In genomic region chr15:99167201-99167600, GRCh38 we compare ENCODE assay signal across 19 cellular contexts.
DNase-seq lines count a peak whose midpoint lies in the region; TF ChIP-seq lines count a peak whose summit lies in the region.
"Had no signal": no experiment of that assay in that cellular context is flagged by ENCODE, and none has a peak within 500 bp of the region (broad histone marks: within the 10 kb centered on the region; RNA-seq: fewer than 3 reads in every experiment).

No MANE protein-coding gene starts in this region.

- H3K79me1 ChIP-seq in mesendoderm (ENCODE audit: low read length): no peaks in the 10 kb centered on the region

- H3K4me3 Mint-ChIP-seq in chondrocyte (ENCODE audit: unreplicated experiment) (no peak overlapping the region), osteocyte (ENCODE audit: unreplicated experiment) (no peak overlapping the region), endodermal cell (no peak overlapping the region)
- H3K4me3 Mint-ChIP-seq: activated naive CD8-positive, alpha-beta T cell; B cell; natural killer cell treated with Interleukin-12 subunit alpha and Interleukin-12 subunit beta and Interleukin-15 and Interleukin-18, amount 100 ng/mL, for 72 hours; stimulated activated memory B cell treated with anti-CD40 and anti-IgM and Interleukin-4, amounts not matched to agents 10 μg/mL and 1 μg/mL and 100 μg/mL, for 72 hours had no signal

- H3K27me3 Mint-ChIP-seq in chondrocyte (ENCODE audit: low read depth): no peaks in the 10 kb centered on the region
- no peaks in the 10 kb centered on the region for H3K27me3 Mint-ChIP-seq in osteocyte (ENCODE audit: unreplicated experiment)
- no peaks in the 10 kb centered on the region for H3K27me3 Mint-ChIP-seq in endodermal cell (ENCODE audit: insufficient read depth)
- H3K27me3 Mint-ChIP-seq: activated naive CD8-positive, alpha-beta T cell; B cell; natural killer cell treated with Interleukin-12 subunit alpha and Interleukin-12 subunit beta and Interleukin-15 and Interleukin-18, amount 100 ng/mL, for 72 hours; stimulated activated memory B cell treated with anti-CD40 and anti-IgM and Interleukin-4, amounts not matched to agents 10 μg/mL and 1 μg/mL and 100 μg/mL, for 72 hours had no signal

- H3K79me2 ChIP-seq in mesendoderm (ENCODE audit: control insufficient read depth, insufficient read depth, low read length): no peaks in the 10 kb centered on the region

- H3K18ac ChIP-seq in mesendoderm (ENCODE audit: low read length): no peak overlapping the region

- H3K27ac ChIP-seq in thymus (ENCODE audit: low read depth): peak overlapping the region; percentile 37
- no peak overlapping the region for H3K27ac ChIP-seq in mesendoderm (ENCODE audit: low read depth, low read length)
- no peak overlapping the region for H3K27ac ChIP-seq in endodermal cell (ENCODE audit: low read depth, low read length)

- peak; percentile 6 for DNase-seq in NCI-H510A treated with DMSO at 0.1 percent for 48 hours (lab: John Stamatoyannopoulos, UW)
- DNase-seq in NCI-H510A (lab: John Stamatoyannopoulos, UW): no peak
- DNase-seq in chondrocyte (ENCODE audit: low spot score): no peak
- DNase-seq in osteocyte (ENCODE audit: extremely low spot score, unreplicated experiment): peak; percentile 51
- DNase-seq in dedifferentiated amniotic fluid mesenchymal stem cell (ENCODE audit: extremely low spot score): no peak
- no peak for DNase-seq in mesendoderm
- no peak for DNase-seq in endodermal cell
- DNase-seq: 8988T; activated CD4-positive, CD25-positive, alpha-beta regulatory T cell treated with anti-CD3 and anti-CD28 coated beads, Interleukin-2, amount 50 U/mL, for 72 hours; Calu3; kidney; NCI-H345; retina; T1000 had no signal

- H3K4ac ChIP-seq in mesendoderm (ENCODE audit: low read depth, low read length): no peak overlapping the region

- no peak overlapping the region for H3K9ac ChIP-seq in mesendoderm (ENCODE audit: low read length)
- no peak overlapping the region for H3K9ac ChIP-seq in endodermal cell (ENCODE audit: extremely low read depth, low read length, poor library complexity, severe bottlenecking)

- no peak overlapping the region for H3K56ac ChIP-seq in mesendoderm (ENCODE audit: low read length)

- no peak overlapping the region for H3K23ac ChIP-seq in mesendoderm (ENCODE audit: low read length)

- no peak overlapping the region for H2BK15ac ChIP-seq in mesendoderm (replicated peaks; ENCODE audit: low read depth)

- 91% methylated on average over 5 of the region's 5 CpGs for WGBS in thymus
- WGBS in mesendoderm (ENCODE audit: extremely low coverage, insufficient coverage, low lambda C conversion rate): no CpG with 5 or more reads among the region's 5 CpGs
- WGBS in endodermal cell (ENCODE audit: insufficient coverage in 1 of 2, insufficient read length in 1 of 2), 2 experiments: 90 to 96% methylated on average over 3 to 5 of the region's 5 CpGs

- no peak overlapping the region for H2AK5ac ChIP-seq in mesendoderm (ENCODE audit: low read length)

- no peak overlapping the region for H4K5ac ChIP-seq in mesendoderm (ENCODE audit: low read length)

- H3K27ac Mint-ChIP-seq in chondrocyte (ENCODE audit: unreplicated experiment): peak overlapping the region; percentile 51
- no peak overlapping the region for H3K27ac Mint-ChIP-seq in osteocyte (ENCODE audit: unreplicated experiment)
- no peak overlapping the region for H3K27ac Mint-ChIP-seq in endodermal cell
- H3K27ac Mint-ChIP-seq: activated naive CD8-positive, alpha-beta T cell; B cell; natural killer cell treated with Interleukin-12 subunit alpha and Interleukin-12 subunit beta and Interleukin-15 and Interleukin-18, amount 100 ng/mL, for 72 hours; stimulated activated memory B cell treated with anti-CD40 and anti-IgM and Interleukin-4, amounts not matched to agents 10 μg/mL and 1 μg/mL and 100 μg/mL, for 72 hours had no signal

- H2BK120ac ChIP-seq in mesendoderm (ENCODE audit: low read depth, low read length): no peak overlapping the region

- TF ChIP-seq CTCF in chondrocyte (IDR thresholded peaks at IDR 0.05) (no peak), osteocyte (IDR thresholded peaks at IDR 0.05) (no peak), endodermal cell (conservative IDR thresholded peaks at IDR 0.05) (no peak)

- H3K4me2 ChIP-seq in mesendoderm (ENCODE audit: low read length): no peak overlapping the region

- H3K4me1 ChIP-seq in thymus (ENCODE audit: control insufficient read depth, insufficient read depth, low read length) (no peaks in the 10 kb centered on the region), mesendoderm (ENCODE audit: control insufficient read depth, low read depth, low read length) (no peaks in the 10 kb centered on the region), endodermal cell (ENCODE audit: control insufficient read depth, insufficient read depth, low read length) (peaks cover 4% of the 10 kb centered on the region)

- no peak overlapping the region for H2BK5ac ChIP-seq in mesendoderm (ENCODE audit: low read length)

- H3K27me3 ChIP-seq in thymus (ENCODE audit: control insufficient read depth, insufficient read depth): no peaks in the 10 kb centered on the region
- no peaks in the 10 kb centered on the region for H3K27me3 ChIP-seq in mesendoderm (ENCODE audit: insufficient read depth, low read length, poor library complexity)
- no peaks in the 10 kb centered on the region for H3K27me3 ChIP-seq in endodermal cell (ENCODE audit: control insufficient read depth, insufficient read depth, low read length, poor library complexity, severe bottlenecking)

- H3K9me3 ChIP-seq in thymus (ENCODE audit: control insufficient read depth) (no peaks in the 10 kb centered on the region), endodermal cell (ENCODE audit: control insufficient read depth, low read length) (no peaks in the 10 kb centered on the region)

- no peaks in the 10 kb centered on the region for H3K36me3 ChIP-seq in thymus (ENCODE audit: control insufficient read depth, insufficient read depth)
- H3K36me3 ChIP-seq in mesendoderm (ENCODE audit: control insufficient read depth, insufficient read depth, low read length): no peaks in the 10 kb centered on the region
- H3K36me3 ChIP-seq in endodermal cell (ENCODE audit: control insufficient read depth, insufficient read depth, low read length): peaks cover 15% of the 10 kb centered on the region

- H3K4me1 Mint-ChIP-seq in chondrocyte (ENCODE audit: low read depth): peaks cover 29% of the 10 kb centered on the region
- peaks cover 2% of the 10 kb centered on the region for H3K4me1 Mint-ChIP-seq in osteocyte (ENCODE audit: unreplicated experiment)
- H3K4me1 Mint-ChIP-seq in endodermal cell: peaks cover 9% of the 10 kb centered on the region

- H3K36me3 Mint-ChIP-seq in chondrocyte (ENCODE audit: low read depth): peaks cover 16% of the 10 kb centered on the region
- H3K36me3 Mint-ChIP-seq in osteocyte (ENCODE audit: unreplicated experiment): peaks cover 21% of the 10 kb centered on the region
- peaks cover 25% of the 10 kb centered on the region for H3K36me3 Mint-ChIP-seq in endodermal cell (ENCODE audit: low read depth)
- H3K36me3 Mint-ChIP-seq: activated naive CD8-positive, alpha-beta T cell; natural killer cell treated with Interleukin-12 subunit alpha and Interleukin-12 subunit beta and Interleukin-15 and Interleukin-18, amount 100 ng/mL, for 72 hours; stimulated activated memory B cell treated with anti-CD40 and anti-IgM and Interleukin-4, amounts not matched to agents 10 μg/mL and 1 μg/mL and 100 μg/mL, for 72 hours had no signal

- no peak overlapping the region for H4K8ac ChIP-seq in mesendoderm (ENCODE audit: low read depth, low read length)

- H3K9me3 Mint-ChIP-seq in chondrocyte (ENCODE audit: low read depth) (no peaks in the 10 kb centered on the region), osteocyte (ENCODE audit: unreplicated experiment) (no peaks in the 10 kb centered on the region), endodermal cell (no peaks in the 10 kb centered on the region)
- H3K9me3 Mint-ChIP-seq: natural killer cell treated with Interleukin-12 subunit alpha and Interleukin-12 subunit beta and Interleukin-15 and Interleukin-18, amount 100 ng/mL, for 72 hours; stimulated activated memory B cell treated with anti-CD40 and anti-IgM and Interleukin-4, amounts not matched to agents 10 μg/mL and 1 μg/mL and 100 μg/mL, for 72 hours had no signal

- H3K4me3 ChIP-seq in thymus (ENCODE audit: low read length) (no peak overlapping the region), mesendoderm (ENCODE audit: low read length) (no peak overlapping the region), endodermal cell (ENCODE audit: low read length) (no peak overlapping the region)

Comparison
In these comparisons a context has a peak if more than half of its experiments do, and no peak if none do; other contexts are left out.
1. DNase-seq: peak in NCI-H510A treated with DMSO at 0.1 percent for 48 hours (single experiment) and osteocyte (single experiment); none in NCI-H510A (single experiment), chondrocyte (single experiment), dedifferentiated amniotic fluid mesenchymal stem cell (single experiment), mesendoderm (single experiment) and endodermal cell (single experiment).